Comparison of ENCODE assay signal across 11 cellular contexts in the genomic region with DNA sequence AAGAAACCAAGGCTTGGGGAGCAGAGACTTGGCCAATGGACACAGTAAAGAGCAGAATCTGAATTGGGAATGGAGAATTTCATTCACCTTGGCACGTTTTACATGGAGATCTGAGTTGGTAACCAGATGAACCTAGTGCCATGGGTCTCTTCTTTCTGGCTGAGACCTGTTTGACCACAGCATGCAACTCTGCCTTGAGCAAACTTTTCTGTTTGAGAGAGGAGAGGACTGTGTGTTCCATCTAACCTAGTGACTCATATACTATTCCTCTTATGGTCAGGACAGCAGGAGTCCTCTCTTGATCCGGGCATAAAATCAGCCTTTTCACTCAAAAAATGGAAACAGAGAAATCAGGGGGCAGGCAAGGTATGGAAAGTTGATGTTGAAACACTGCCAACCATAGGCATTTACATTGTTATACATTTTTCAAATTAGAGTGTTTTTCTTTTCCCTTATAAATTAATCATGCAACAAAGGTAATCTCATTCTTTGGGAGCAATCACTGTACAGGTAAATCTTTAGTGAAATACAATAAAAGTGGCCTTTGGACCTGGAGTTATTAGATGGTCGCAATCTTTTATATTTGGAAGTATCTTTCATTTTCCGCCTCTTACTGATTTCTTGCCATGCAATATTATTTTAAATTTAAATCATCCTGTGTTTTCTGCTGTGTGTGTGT.
DNase-seq lines count a peak whose midpoint lies in the region; ATAC-seq, FAIRE-seq and TF ChIP-seq lines count a peak whose summit lies in the region.
"Had no signal": no experiment of that assay in that cellular context is flagged by ENCODE, and none has a peak within 500 bp of the region (broad histone marks: within the 10 kb centered on the region; RNA-seq: fewer than 3 reads in every experiment).

No MANE protein-coding gene starts in this region.

- no peaks in the 10 kb centered on the region for H3K36me3 ChIP-seq in colonic mucosa
- H3K36me3 ChIP-seq in mesodermal cell (ENCODE audit: control insufficient read depth, insufficient read depth, low read length): peaks cover 49% of the 10 kb centered on the region
- no peaks in the 10 kb centered on the region for H3K36me3 ChIP-seq in transverse colon
- no peaks in the 10 kb centered on the region for H3K36me3 ChIP-seq in body of pancreas (replicated peaks in 1 of 2; ENCODE audit: insufficient read depth in 1 of 2, low read depth in 2 of 2)

- TF ChIP-seq CTCF in colonic mucosa (IDR thresholded peaks at IDR 0.05) (no peak), transverse colon (IDR thresholded peaks at IDR 0.05) (no peak), body of pancreas (IDR thresholded peaks at IDR 0.05) (no peak)

- no peak for TF ChIP-seq POLR2A in transverse colon (IDR thresholded peaks at IDR 0.05)
- no peak for TF ChIP-seq POLR2A in body of pancreas (IDR thresholded peaks at IDR 0.05)

- H3K9ac ChIP-seq in colonic mucosa (ENCODE audit: low read depth in 2 of 2, low read length in 2 of 2): no peak overlapping the region

- no peaks in the 10 kb centered on the region for H3K27me3 ChIP-seq in colonic mucosa
- no peaks in the 10 kb centered on the region for H3K27me3 ChIP-seq in transverse colon
- peaks cover 0 to 6% of the 10 kb centered on the region in 2 donors for H3K27me3 ChIP-seq in body of pancreas

- H3K9me3 ChIP-seq in colonic mucosa (no peaks in the 10 kb centered on the region), mesodermal cell (ENCODE audit: control insufficient read depth, low read length) (no peaks in the 10 kb centered on the region), transverse colon (no peaks in the 10 kb centered on the region), body of pancreas (no peaks in the 10 kb centered on the region)

- FAIRE-seq in RCC 7860 (lab: Jason Lieb, UNC): no peak
- FAIRE-seq: G401.6 had no signal

- peak overlapping the region; percentile 47 for H3K27ac ChIP-seq in colonic mucosa
- H3K27ac ChIP-seq in mesodermal cell (ENCODE audit: low read depth, low read length, severe bottlenecking): peak overlapping the region; percentile 43
- H3K27ac ChIP-seq in transverse colon: peak overlapping the region; percentile 68 to 86 (median 74)
- H3K27ac ChIP-seq in body of pancreas: no peak overlapping the region

- H3K4me1 ChIP-seq in colonic mucosa (peaks cover 7% of the 10 kb centered on the region), mesodermal cell (ENCODE audit: control insufficient read depth, insufficient read depth, low read length, poor library complexity, severe bottlenecking) (peaks cover 40% of the 10 kb centered on the region), transverse colon (peaks cover 34 to 70% (median 52%) of the 10 kb centered on the region in 4 donors), body of pancreas (peaks cover 3% of the 10 kb centered on the region)

- H3K4me3 ChIP-seq in colonic mucosa (no peak overlapping the region), mesodermal cell (ENCODE audit: extremely low read depth, insufficient read depth, low read length, poor library complexity, severe bottlenecking) (no peak overlapping the region), transverse colon (no peak overlapping the region), body of pancreas (no peak overlapping the region)

- intact Hi-C loops in colonic mucosa (cut with DNase I) (loop anchor here (5.0 to 10.0 kb wide), 2 partner anchors 118 to 156 kb away; no protein-coding TSS in a partner anchor), transverse colon (cut with DNase I; ENCODE audit: low total_unique reads) (loop anchor here (2.0 to 10.0 kb wide), 3 partner anchors 84 to 158 kb away; partner anchors contain the start of gene NRP2), body of pancreas (cut with DNase I) (no loop called here)

- peak; percentile 21 for DNase-seq in RCC 7860 (ENCODE audit: low spot score)
- DNase-seq in colonic mucosa: no peak
- DNase-seq in transverse colon: no peak
- DNase-seq in body of pancreas: no peak
- no peak for DNase-seq in NCI-H446 (lab: John Stamatoyannopoulos, UW)
- DNase-seq: CD4-positive, CD25-positive, alpha-beta regulatory T cell; KBM-7; stimulated activated naive CD4-positive, alpha-beta T cell treated with Interleukin-2 at 50 U/mL for 16 hours had no signal

- no peak for TF ChIP-seq EP300 in transverse colon (IDR thresholded peaks at IDR 0.05; ENCODE audit: low read depth)

- 87 to 100% methylated on average over 1 of the region's 4 CpGs for WGBS in mesodermal cell (ENCODE audit: insufficient coverage in 2 of 2), 2 experiments
- 30 to 56% methylated on average over 4 of the region's 4 CpGs for WGBS in transverse colon (ENCODE audit: low coverage in 1 of 2), 2 donors
- WGBS in body of pancreas, 2 donors: 55 to 81% methylated on average over 4 of the region's 4 CpGs

- in situ Hi-C loops in transverse colon (cut with MboI; ENCODE audit: low pct_ligation_motif_present in 1 of 4, low pct_unique_long_range_greater_than_20kb in 1 of 4, low sequenced_read_pairs in 3 of 4): no loop called here

- no peak for ATAC-seq in body of pancreas
- no peak for ATAC-seq in GM18861 (IDR thresholded peaks at IDR 0.05; ENCODE audit: unreplicated experiment)

Comparison
In these comparisons a context has a peak if more than half of its experiments do, and no peak if none do; other contexts are left out.
1. H3K27ac ChIP-seq: peak in colonic mucosa (single experiment), mesodermal cell (single experiment) and transverse colon (4 of 4); none in body of pancreas (0 of 4).